In the genomic region with DNA sequence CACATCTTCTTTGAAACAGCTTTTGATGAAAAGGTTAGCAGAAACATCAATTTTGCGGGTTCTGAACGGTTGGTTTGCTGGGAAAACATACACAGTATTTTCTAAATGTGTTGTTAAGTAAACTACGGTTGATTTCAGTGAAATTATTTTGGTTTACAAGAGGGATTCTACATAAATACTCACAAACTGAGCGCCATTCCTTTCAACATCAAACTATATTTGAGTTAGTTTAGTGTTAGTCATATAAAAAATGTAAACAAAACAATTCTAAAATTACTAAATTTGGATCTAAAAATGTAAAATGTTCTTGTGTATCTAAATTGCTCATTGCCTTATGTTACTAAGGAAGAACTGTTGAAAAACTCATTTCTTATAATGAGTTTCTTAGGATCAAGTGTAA, we compare ENCODE assay signal across 17 cellular contexts.
"Had no signal": no experiment of that assay in that cellular context is flagged by ENCODE, and none has a peak within 500 bp of the region (broad histone marks: within the 10 kb centered on the region; RNA-seq: fewer than 3 reads in every experiment).

No MANE protein-coding gene starts in this region.

- H3K36me3 Mint-ChIP-seq: naive thymus-derived CD4-positive, alpha-beta T cell; type B pancreatic cell had no signal

- H3K4me1 ChIP-seq: esophagus muscularis mucosa, gastroesophageal sphincter, right atrium auricular region, sigmoid colon, uterus had no signal

- H3K27me3 ChIP-seq: esophagus muscularis mucosa, gastroesophageal sphincter, neutrophil, right atrium auricular region, sigmoid colon, uterus had no signal

- H3K9me3 Mint-ChIP-seq: type B pancreatic cell had no signal

- H3K4me1 Mint-ChIP-seq: naive thymus-derived CD4-positive, alpha-beta T cell had no signal

- DNase-seq: effector memory CD4-positive, alpha-beta T cell; glutamatergic neuron; islet precursor cell; mammary epithelial cell; naive thymus-derived CD4-positive, alpha-beta T cell; sigmoid colon; stimulated activated CD4-positive, alpha-beta T cell treated with anti-CD3 and anti-CD28 coated beads, Interleukin-12 subunit alpha, Interleukin-12 subunit beta, amount 100 ng/mL, for 4 hours; stimulated activated naive CD4-positive, alpha-beta T cell; uterus had no signal

- H3K9me3 ChIP-seq: esophagus muscularis mucosa, gastroesophageal sphincter, neutrophil, sigmoid colon, uterus had no signal

- H3K27ac Mint-ChIP-seq: naive thymus-derived CD4-positive, alpha-beta T cell; type B pancreatic cell had no signal

- H3K27ac ChIP-seq: epithelial cell of prostate, esophagus muscularis mucosa, gastroesophageal sphincter, neutrophil, right atrium auricular region, sigmoid colon, skin epidermis, uterus had no signal

- H3K4me3 ChIP-seq: esophagus muscularis mucosa, gastroesophageal sphincter, right atrium auricular region, sigmoid colon, skin epidermis, uterus had no signal

- ATAC-seq: gastroesophageal sphincter; left lobe of liver; naive thymus-derived CD4-positive, alpha-beta T cell had no signal

- H3K4me3 Mint-ChIP-seq: naive thymus-derived CD4-positive, alpha-beta T cell; type B pancreatic cell had no signal

- H3K27me3 Mint-ChIP-seq: naive thymus-derived CD4-positive, alpha-beta T cell; type B pancreatic cell had no signal

- H3K36me3 ChIP-seq: esophagus muscularis mucosa, gastroesophageal sphincter, neutrophil, right atrium auricular region, sigmoid colon, uterus had no signal
